In genomic region chr6:30672445-30673253, GRCh38 we compare ENCODE assay signal across 8 cellular contexts. TPM values are rescaled to one million over a fixed set of nuclear protein-coding genes. Genes with fewer than 3 reads are reported as not detected.
A peak's percentile ranks its signal among the peaks of the same experiment; 100 is the strongest.
DNase-seq lines count a peak whose midpoint lies in the region; ATAC-seq and TF ChIP-seq lines count a peak whose summit lies in the region.

Gene DHX16 (minus strand): TSS chr6:30673006. CDS start chr6:30672841, 165 bp downstream.

- peak within 1 kb of the TSS; percentile 95 for H3K4me3 Mint-ChIP-seq in HFFc6
- H3K4me3 Mint-ChIP-seq in activated naive CD8-positive, alpha-beta T cell treated with anti-CD3 and anti-CD28 coated beads, Interleukin-2, amount 10 ng/mL, durations not matched to agents 7 days and 5 days = peak within 1 kb of the TSS; percentile 78

- H3K9me3 Mint-ChIP-seq in HFFc6 = no peaks in the 10 kb centered on the region
- no peaks in the 10 kb centered on the region for H3K9me3 Mint-ChIP-seq in activated naive CD8-positive, alpha-beta T cell treated with anti-CD3 and anti-CD28 coated beads, Interleukin-2, amount 10 ng/mL, durations not matched to agents 7 days and 5 days

- H3K9me2 ChIP-seq in SU-DHL-6 (replicated peaks; ENCODE audit: insufficient read depth, low read length) = no peaks in the 10 kb centered on the region

- H3K4me1 Mint-ChIP-seq in HFFc6 (ENCODE audit: low read depth) = peaks cover 35% of the 10 kb centered on the region
- peaks cover 28% of the 10 kb centered on the region for H3K4me1 Mint-ChIP-seq in activated naive CD8-positive, alpha-beta T cell treated with anti-CD3 and anti-CD28 coated beads, Interleukin-2, amount 10 ng/mL, durations not matched to agents 7 days and 5 days

- WGBS in ovary, 3 donors = 0% methylated on average over 56 to 57 of the region's 57 CpGs
- 0% methylated on average over 29 to 36 of the region's 57 CpGs for whole genome bisulfite sequencing in thyroid gland, 2 donors

- POLR2A ChIA-PET in activated naive CD8-positive, alpha-beta T cell treated with anti-CD3 and anti-CD28 coated beads, Interleukin-2, amount 10 ng/mL, durations not matched to agents 7 days and 5 days (lab: Charles Lee) = interaction anchor here (0.7 to 16.6 kb wide), 18 partner anchors 11 to 212 kb away, joined by 3 to 512 read pairs (median 4); partner anchors contain the start of genes ABCF1, ATAT1, DDR1 and GNL1

- H4K20me1 ChIP-seq in SU-DHL-6 (ENCODE audit: low read depth, low read length) = no peaks in the 10 kb centered on the region

- H3K36me3 ChIP-seq in SU-DHL-6 (ENCODE audit: low read length) (peaks cover 13% of the 10 kb centered on the region; the same call in 1 of the 2 replicates), ovary (no peaks in the 10 kb centered on the region), thyroid gland (peaks cover 31 to 38% of the 10 kb centered on the region in 2 donors)

- intact Hi-C loops in Right ventricle myocardium inferior (cut with DNase I) (loop anchor here (5.0 kb wide), 1 partner anchor 55 kb away; the partner anchor contains the start of genes MRPS18B and PPP1R10), ovary (cut with DNase I) (loop anchor here in 2 of 4 donors (10.0 kb wide), 3 partner anchors 128 to 402 kb away; no protein-coding TSS in a partner anchor), thyroid gland (cut with DNase I) (loop anchor here (10.0 kb wide), 2 partner anchors 188 to 212 kb away; partner anchors contain the start of genes DDR1 and HLA-E)

- H3K27ac Mint-ChIP-seq in HFFc6 = peak within 1 kb of the TSS; percentile 74
- peak within 1 kb of the TSS; percentile 75 for H3K27ac Mint-ChIP-seq in activated naive CD8-positive, alpha-beta T cell treated with anti-CD3 and anti-CD28 coated beads, Interleukin-2, amount 10 ng/mL, durations not matched to agents 7 days and 5 days

- peak within 1 kb of the TSS; percentile 62 for H3K4me2 ChIP-seq in SU-DHL-6 (ENCODE audit: low read depth, low read length, poor library complexity, severe bottlenecking)

- peak within 1 kb of the TSS; percentile 76 for H3K9ac ChIP-seq in SU-DHL-6 (ENCODE audit: low read length)

- H3F3A ChIP-seq in SU-DHL-6 (ENCODE audit: insufficient read depth) = peaks cover 26% of the 10 kb centered on the region

- TF ChIP-seq POLR2A in ovary (IDR thresholded peaks at IDR 0.05) (peak; percentile 18), thyroid gland (IDR thresholded peaks at IDR 0.05) (peak in 1 of 2 donors; percentile 49)

- peak; percentile 92 for TF ChIP-seq CTCF in HFFc6 (IDR thresholded peaks at IDR 0.05)
- peak; percentile 99 for TF ChIP-seq CTCF in SU-DHL-6 (IDR thresholded peaks at IDR 0.05; ENCODE audit: insufficient read depth, low read length, poor library complexity, severe bottlenecking)
- peak; percentile 85 to 89 (median 88) for TF ChIP-seq CTCF in ovary (IDR thresholded peaks at IDR 0.05)
- TF ChIP-seq CTCF in thyroid gland (IDR thresholded peaks at IDR 0.05) = peak; percentile 59 to 87 (median 78)

- peak within 1 kb of the TSS; percentile 75 for H2AFZ ChIP-seq in SU-DHL-6 (ENCODE audit: low read depth, low read length, severe bottlenecking)

- DNase-seq in GM04504 (ENCODE audit: low read depth) (peak; percentile 98), HFFc6 (peak; percentile 98), NCI-H1105 (lab: John Stamatoyannopoulos, UW) (peak; percentile 95), Right ventricle myocardium inferior (ENCODE audit: missing footprints) (peak; percentile 95), ovary (peak; percentile 94 to 97 (median 96)), thyroid gland (peak; percentile 96 to 97)
- peak; percentile 89 for DNase-seq in activated naive CD8-positive, alpha-beta T cell treated with anti-CD3 and anti-CD28 coated beads, Interleukin-2, amount 10 ng/mL, durations not matched to agents 7 days and 5 days

- H3K27me3 ChIP-seq in SU-DHL-6 (ENCODE audit: low read length) (no peaks in the 10 kb centered on the region), ovary (no peaks in the 10 kb centered on the region), thyroid gland (no peaks in the 10 kb centered on the region)

- H3K4me1 ChIP-seq in ovary (ENCODE audit: insufficient read depth) = peaks cover 4% of the 10 kb centered on the region
- H3K4me1 ChIP-seq in thyroid gland = peaks cover 9 to 28% of the 10 kb centered on the region in 2 donors

- H3K27ac ChIP-seq in SU-DHL-6 (ENCODE audit: low read depth, low read length) = peak within 1 kb of the TSS; percentile 20; the same call in 1 of the 2 replicates
- H3K27ac ChIP-seq in ovary = peak within 1 kb of the TSS in 1 of 2 donors; percentile 35
- H3K27ac ChIP-seq in thyroid gland = peak within 1 kb of the TSS in 2 of 3 donors; percentile 14 to 53

- H3K9me3 ChIP-seq in SU-DHL-6 (ENCODE audit: insufficient read depth, low read length) (no peaks in the 10 kb centered on the region), ovary (no peaks in the 10 kb centered on the region), thyroid gland (no peaks in the 10 kb centered on the region)

- peaks cover 35% of the 10 kb centered on the region for H3K36me3 Mint-ChIP-seq in HFFc6 (ENCODE audit: low read depth)
- peaks cover 21% of the 10 kb centered on the region for H3K36me3 Mint-ChIP-seq in activated naive CD8-positive, alpha-beta T cell treated with anti-CD3 and anti-CD28 coated beads, Interleukin-2, amount 10 ng/mL, durations not matched to agents 7 days and 5 days

- TF ChIP-seq EP300 in ovary (IDR thresholded peaks at IDR 0.05) = no peak

- peaks cover 4% of the 10 kb centered on the region for H3K27me3 Mint-ChIP-seq in HFFc6 (ENCODE audit: insufficient read depth)
- no peaks in the 10 kb centered on the region for H3K27me3 Mint-ChIP-seq in activated naive CD8-positive, alpha-beta T cell treated with anti-CD3 and anti-CD28 coated beads, Interleukin-2, amount 10 ng/mL, durations not matched to agents 7 days and 5 days

- H3K4me3 ChIP-seq in SU-DHL-6 (ENCODE audit: insufficient read depth, low read length, poor library complexity, severe bottlenecking) (peak within 1 kb of the TSS; percentile 91), ovary (peak within 1 kb of the TSS; percentile 100), thyroid gland (replicated peaks in 1 of 3) (peak within 1 kb of the TSS; percentile 43 to 98 (median 80))

- peak; percentile 83 for ATAC-seq in activated naive CD8-positive, alpha-beta T cell treated with anti-CD3 and anti-CD28 coated beads, Interleukin-2, amount 10 ng/mL, durations not matched to agents 7 days and 5 days (ENCODE audit: low read depth)
- peak; percentile 92 for ATAC-seq in Right ventricle myocardium inferior

- H3K79me2 ChIP-seq in SU-DHL-6 (ENCODE audit: insufficient read depth, low read length) = peaks cover 14% of the 10 kb centered on the region

RNA-seq across cellular contexts. Expression of gene DHX16, which starts in this region (rescaled TPM):
- total RNA-seq in HFFc6 (2021; fragmentation: NEBNext Ultra II Directional; extraction: Animal tissue kit (Norgen Biotek cat#: 25700)) = 10 to 100 TPM; 33.7 to 36.7 (median 35.5) TPM
- total RNA-seq in activated naive CD8-positive, alpha-beta T cell treated with anti-CD3 and anti-CD28 coated beads, Interleukin-2, amount 10 ng/mL, durations not matched to agents 7 days and 5 days = 10 to 100 TPM; 42.9 to 44.2 TPM
- total RNA-seq in Right ventricle myocardium inferior (20.6 TPM), ovary (10 to 100 TPM; 18.0 to 27.4 (median 22.5) TPM), thyroid gland (10 to 100 TPM; 25.6 to 38.8 (median 28.2) TPM)
- 10 to 100 TPM; 19.3 to 27.4 TPM for polyA plus RNA-seq in ovary
